12 cellular contexts compared by ENCODE assay signal in the genomic region with DNA sequence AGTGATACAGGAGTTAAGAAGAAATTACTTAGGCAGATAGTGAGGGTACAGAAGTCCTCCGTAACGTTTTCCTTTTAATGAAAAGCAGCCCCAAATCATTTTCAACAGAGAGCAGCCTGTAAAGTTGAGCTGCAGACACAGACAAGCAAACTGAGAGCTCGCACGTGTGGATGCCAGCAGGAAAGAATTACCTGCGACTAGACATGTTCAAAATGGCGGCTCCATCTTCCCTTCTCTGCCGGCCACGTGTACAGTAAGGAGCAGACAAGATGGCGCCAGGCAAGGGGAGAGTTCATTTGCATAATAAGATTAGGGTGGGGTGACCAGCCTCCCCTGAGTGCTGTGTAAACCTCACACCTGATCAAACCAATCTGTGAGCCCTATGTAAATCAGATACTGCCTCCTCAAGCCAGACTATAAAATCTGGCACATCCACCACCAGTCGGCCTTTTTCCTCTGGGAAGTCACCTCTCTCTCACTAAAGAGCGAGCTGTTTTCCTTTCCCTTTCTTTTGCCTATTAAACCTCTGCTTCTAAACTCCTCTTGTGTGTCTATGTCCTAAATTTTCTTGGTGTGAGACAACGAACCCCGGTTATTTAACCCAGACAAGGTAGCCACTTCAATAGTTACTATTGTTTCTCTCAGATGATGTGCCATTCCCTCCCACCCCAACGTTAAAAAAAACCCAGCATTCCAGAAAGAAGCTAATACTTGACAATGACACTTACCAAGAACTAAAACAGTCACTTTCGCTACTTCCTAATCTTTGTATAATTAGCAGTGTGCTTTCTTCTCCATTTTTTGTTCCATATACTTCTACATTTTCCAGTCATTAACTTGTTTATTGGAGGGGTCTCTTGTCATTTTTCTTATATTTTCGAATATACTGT. TPM values are rescaled to one million over a fixed set of nuclear protein-coding genes. Genes with fewer than 3 reads are reported as not detected.
DNase-seq lines count a peak whose midpoint lies in the region; ATAC-seq and TF ChIP-seq lines count a peak whose summit lies in the region.
"Had no signal": no experiment of that assay in that cellular context is flagged by ENCODE, and none has a peak within 500 bp of the region (broad histone marks: within the 10 kb centered on the region; RNA-seq: fewer than 3 reads in every experiment).

No MANE protein-coding gene starts in this region.

- H2AK9ac ChIP-seq in IMR-90 (replicated peaks; ENCODE audit: low read depth, low read length, poor library complexity) = no peak overlapping the region

- H2AFZ ChIP-seq in IMR-90 (replicated peaks; ENCODE audit: low read length, poor library complexity) = no peak overlapping the region

- H3K27me3 ChIP-seq in A673 (replicated peaks; ENCODE audit: insufficient read depth, low read depth, low read length, poor library complexity) (no peaks in the 10 kb centered on the region), IMR-90 (ENCODE audit: control insufficient read depth, insufficient read depth, low read length) (no peaks in the 10 kb centered on the region), right lobe of liver (no peaks in the 10 kb centered on the region), heart left ventricle (no peaks in the 10 kb centered on the region), uterus (no peaks in the 10 kb centered on the region), suprapubic skin (no peaks in the 10 kb centered on the region)

- H3K4me3 Mint-ChIP-seq in T-helper 17 cell = no peak overlapping the region
- H3K4me3 Mint-ChIP-seq: CD4-positive, alpha-beta T cell had no signal

- H3K4me3 ChIP-seq in A673 (ENCODE audit: low read depth, low read length, poor library complexity, severe bottlenecking) (no peak overlapping the region), IMR-90 (ENCODE audit: insufficient read depth, low read depth, low read length) (no peak overlapping the region), right lobe of liver (peak overlapping the region in 1 of 3 donors; percentile 1), heart left ventricle (no peak overlapping the region), uterus (no peak overlapping the region), suprapubic skin (no peak overlapping the region)
- H3K4me3 ChIP-seq: HAP-1 had no signal

- peak overlapping the region; percentile 95 for H3K27ac Mint-ChIP-seq in T-helper 17 cell

- POLR2A ChIA-PET in A673 (lab: Charles Lee; ENCODE audit: low non-redundant PET) = no interaction called here
- POLR2A ChIA-PET in IMR-90 (lab: Charles Lee; ENCODE audit: unreplicated experiment) = no interaction called here

- peaks cover 52% of the 10 kb centered on the region for H3K4me1 Mint-ChIP-seq in T-helper 17 cell

- H3K14ac ChIP-seq in IMR-90 (replicated peaks; ENCODE audit: low read depth, low read length) = peak overlapping the region; percentile 19; the same call in 1 of the 2 replicates

- H4K91ac ChIP-seq in IMR-90 (ENCODE audit: insufficient read depth, low read depth, low read length) = peak overlapping the region; percentile 1; the same call in 1 of the 2 replicates

- H3K9ac ChIP-seq in IMR-90 (ENCODE audit: low read depth, low read length) = peak overlapping the region; percentile 20; the same call in 1 of the 2 replicates

- H2BK20ac ChIP-seq in IMR-90 (ENCODE audit: low read depth, low read length) = peak overlapping the region; percentile 51; the same call in 1 of the 2 replicates

- H2BK5ac ChIP-seq in IMR-90 (ENCODE audit: low read depth, low read length, poor library complexity, severe bottlenecking) = peak overlapping the region; percentile 54

- TF ChIP-seq POLR2A in IMR-90 (IDR thresholded peaks at IDR 0.05; ENCODE audit: low read depth, low read length) = no peak
- no peak for TF ChIP-seq POLR2A in right lobe of liver (IDR thresholded peaks at IDR 0.05)
- no peak for TF ChIP-seq POLR2A in heart left ventricle (IDR thresholded peaks at IDR 0.05)
- no peak for TF ChIP-seq POLR2A in uterus (IDR thresholded peaks at IDR 0.05)
- no peak for TF ChIP-seq POLR2A in suprapubic skin (IDR thresholded peaks at IDR 0.05)

- in situ Hi-C loops in IMR-90 (cut with MboI; ENCODE audit: low sequenced_read_pairs) = no loop called here

- CTCF ChIA-PET in A673 (lab: Charles Lee) = no interaction called here
- CTCF ChIA-PET in IMR-90 (lab: Yijun Ruan, JAX) = interaction anchor here (0.6 to 1.1 kb wide), 2 partner anchors 62 to 279 kb away, joined by 4 read pairs; no protein-coding TSS in a partner anchor

- no peaks in the 10 kb centered on the region for H3K36me3 Mint-ChIP-seq in T-helper 17 cell (ENCODE audit: low read depth)

- intact Hi-C loops in A673 (cut with micrococcal nuclease; ENCODE audit: unreplicated experiment) = no loop called here
- intact Hi-C loops in IMR-90 (cut with micrococcal nuclease) = loop anchor here (5.0 kb wide), 4 partner anchors 172 to 837 kb away; partner anchors contain the start of gene HLX
- intact Hi-C loops in right lobe of liver (cut with DNase I) = no loop called here
- intact Hi-C loops in heart left ventricle (cut with DNase I) = no loop called here
- intact Hi-C loops in uterus (cut with DNase I; ENCODE audit: low total_unique reads) = no loop called here

- TF ChIP-seq EP300 in suprapubic skin (IDR thresholded peaks at IDR 0.05) = no peak

- H3K4me2 ChIP-seq in IMR-90 (ENCODE audit: low read depth, low read length) = 0 out of 2 replicates have a peak overlapping the region, but pooled peaks have one; percentile 10

- H3K27ac ChIP-seq in A673 (ENCODE audit: low read depth, low read length, poor library complexity, severe bottlenecking) (no peak overlapping the region), IMR-90 (ENCODE audit: insufficient read depth, low read length) (peak overlapping the region; percentile 36; the same call in 1 of the 2 replicates), right lobe of liver (peak overlapping the region; percentile 83 to 97 (median 92)), heart left ventricle (peak overlapping the region in 2 of 12 donors; percentile 25 to 75), uterus (no peak overlapping the region), suprapubic skin (no peak overlapping the region)

- H4K20me1 ChIP-seq in IMR-90 (ENCODE audit: insufficient read depth, low read length) = peaks cover 17% of the 10 kb centered on the region

- H4K8ac ChIP-seq in IMR-90 (ENCODE audit: low read depth in 2 of 2, low read length in 2 of 2) = peak overlapping the region in 1 of 2 experiments; percentile 42; a peak in 2 of 4 replicates

- no peak overlapping the region for H3K56ac ChIP-seq in IMR-90 (ENCODE audit: extremely low read depth, insufficient read depth, low read length)

- H3K23ac ChIP-seq in IMR-90 (ENCODE audit: low read depth, low read length) = peak overlapping the region; percentile 35; the same call in 1 of the 2 replicates

- peak overlapping the region; percentile 35; the same call in 1 of the 2 replicates for H2AK5ac ChIP-seq in IMR-90 (ENCODE audit: low read depth, low read length)

- no peaks in the 10 kb centered on the region for H3K9me3 ChIP-seq in A673 (ENCODE audit: low read depth, low read length, poor library complexity, severe bottlenecking)
- H3K9me3 ChIP-seq in IMR-90 (ENCODE audit: control insufficient read depth, insufficient read depth, low read length) = no peaks in the 10 kb centered on the region
- H3K9me3 ChIP-seq in T-helper 17 cell (ENCODE audit: control insufficient read depth, low read length, poor library complexity, severe bottlenecking) = no peaks in the 10 kb centered on the region
- H3K9me3 ChIP-seq in right lobe of liver = no peaks in the 10 kb centered on the region
- H3K9me3 ChIP-seq in heart left ventricle = no peaks in the 10 kb centered on the region
- no peaks in the 10 kb centered on the region for H3K9me3 ChIP-seq in uterus
- H3K9me3 ChIP-seq in suprapubic skin = no peaks in the 10 kb centered on the region
- H3K9me3 ChIP-seq: HAP-1 had no signal

- TF ChIP-seq CTCF in A673 (conservative IDR thresholded peaks at IDR 0.05; ENCODE audit: low read depth, low read length) (no peak), IMR-90 (conservative IDR thresholded peaks at IDR 0.05; ENCODE audit: low read depth, low read length) (no peak), right lobe of liver (IDR thresholded peaks at IDR 0.05) (no peak), heart left ventricle (IDR thresholded peaks at IDR 0.05) (no peak), uterus (IDR thresholded peaks at IDR 0.05) (no peak), suprapubic skin (IDR thresholded peaks at IDR 0.05) (no peak)

- TF ChIP-seq RAD21 in IMR-90 (IDR thresholded peaks at IDR 0.05; ENCODE audit: low read length) = no peak

- peak overlapping the region; percentile 36 for H2BK120ac ChIP-seq in IMR-90 (ENCODE audit: low read depth, low read length)

- peak; percentile 12 for DNase-seq in A673 (ENCODE audit: low spot score)
- no peak for DNase-seq in IMR-90
- no peak for DNase-seq in T-helper 17 cell
- no peak for DNase-seq in right lobe of liver
- no peak for DNase-seq in DMS114 treated with DMSO at 0.1 percent for 48 hours (lab: John Stamatoyannopoulos, UW; ENCODE audit: unreplicated experiment)
- no peak for DNase-seq in heart left ventricle
- no peak for DNase-seq in uterus
- no peak for DNase-seq in suprapubic skin (ENCODE audit: low spot score in 2 of 2)
- DNase-seq: activated gamma-delta T cell treated with Interleukin-2 at 50 U/mL for 16 hours; CD4-positive, alpha-beta T cell; effector memory CD4-positive, alpha-beta T cell had no signal

- no CpG with 5 or more reads among the region's 16 CpGs for WGBS in IMR-90 (ENCODE audit: extremely low coverage in 2 of 2, insufficient read length in 1 of 2), 2 experiments
- 71% methylated on average over 16 of the region's 16 CpGs for WGBS in right lobe of liver (ENCODE audit: insufficient coverage, low coverage, low lambda C conversion rate, missing lambda C conversion rate)
- 85 to 90% (median 89%) methylated on average over 16 of the region's 16 CpGs for WGBS in heart left ventricle, 4 donors
- WGBS in suprapubic skin = 85% methylated on average over 16 of the region's 16 CpGs

- peak overlapping the region; percentile 61 for H3K18ac ChIP-seq in IMR-90 (ENCODE audit: low read depth, low read length)

- peak overlapping the region; percentile 86 for H4K5ac ChIP-seq in IMR-90 (ENCODE audit: low read depth, low read length)

- peaks cover 35% of the 10 kb centered on the region for H3K9me1 ChIP-seq in IMR-90 (ENCODE audit: insufficient read depth, low read length)

- H3K36me3 ChIP-seq in A673 (ENCODE audit: insufficient read depth, low read length, poor library complexity, severe bottlenecking) = no peaks in the 10 kb centered on the region
- peaks cover 22% of the 10 kb centered on the region for H3K36me3 ChIP-seq in IMR-90 (ENCODE audit: control insufficient read depth, insufficient read depth, low read length)
- no peaks in the 10 kb centered on the region for H3K36me3 ChIP-seq in right lobe of liver
- no peaks in the 10 kb centered on the region for H3K36me3 ChIP-seq in heart left ventricle
- no peaks in the 10 kb centered on the region for H3K36me3 ChIP-seq in uterus
- no peaks in the 10 kb centered on the region for H3K36me3 ChIP-seq in suprapubic skin
- H3K36me3 ChIP-seq: HAP-1 had no signal

- dilution Hi-C loops in IMR-90 (cut with HindIII; ENCODE audit: low sequenced_read_pairs, unreplicated experiment) = no loop called here

- H3K4me1 ChIP-seq in A673 (ENCODE audit: insufficient read depth, low read length, poor library complexity, severe bottlenecking) = no peaks in the 10 kb centered on the region
- H3K4me1 ChIP-seq in IMR-90 (ENCODE audit: control insufficient read depth, insufficient read depth, low read length) = peaks cover 49% of the 10 kb centered on the region
- peaks cover 0 to 86% (median 36%) of the 10 kb centered on the region in 4 donors for H3K4me1 ChIP-seq in right lobe of liver
- H3K4me1 ChIP-seq in heart left ventricle = peaks cover 0 to 89% (median 6%) of the 10 kb centered on the region in 12 donors
- H3K4me1 ChIP-seq in uterus = peaks cover 0 to 3% of the 10 kb centered on the region in 2 donors
- peaks cover 38% of the 10 kb centered on the region for H3K4me1 ChIP-seq in suprapubic skin

- BruUV-seq in A673 (replicated peaks; lab: Mats Ljungman, UMichigan) = no TSS peak
- BruUV-seq in IMR-90 (replicated peaks; lab: Mats Ljungman, UMichigan) = no TSS peak

- H3K4ac ChIP-seq in IMR-90 (ENCODE audit: low read depth, low read length) = peak overlapping the region; percentile 68

- peak overlapping the region; percentile 25; the same call in 1 of the 3 replicates for H2BK15ac ChIP-seq in IMR-90 (ENCODE audit: low read depth, low read length)

- H3K79me1 ChIP-seq in IMR-90 (ENCODE audit: low read depth in 1 of 2, low read length in 2 of 2) = peaks cover 30 to 75% of the 10 kb centered on the region in 2 experiments

- ATAC-seq in IMR-90 (ENCODE audit: low read depth) = no peak
- ATAC-seq in T-helper 17 cell = no peak
- no peak for ATAC-seq in right lobe of liver
- ATAC-seq in heart left ventricle = no peak

- no peaks in the 10 kb centered on the region for H3K27me3 Mint-ChIP-seq in T-helper 17 cell
- H3K27me3 Mint-ChIP-seq: CD4-positive, alpha-beta T cell had no signal

RNA-seq across cellular contexts. Expression of gene DUSP10, which starts 27.4 kb away (rescaled TPM):
- total RNA-seq in A673 (2021) (0.17 TPM in 1 of 2 replicates, not detected in the other), IMR-90 (2012; rRNA removed) (59.1 and 71.4 TPM in 2 replicates), T-helper 17 cell (100 to 1,000 TPM in 1 of 2 donors, 10 to 100 TPM in 1; 95.6 to 107 TPM), right lobe of liver (10 to 100 TPM in 5 of 6 experiments, 1 to 10 TPM in 1; 7.7 to 22.3 (median 16.3) TPM), heart left ventricle (1 to 10 TPM; 2.8 to 7.1 (median 4.4) TPM), uterus (10 to 100 TPM in 1 of 4 donors, 1 to 10 TPM in 2, under 1 TPM in 1; 0.26 to 10.9 (median 5.5) TPM), suprapubic skin (10 to 100 TPM in 3 of 4 donors, 1 to 10 TPM in 1; 9.5 to 18.6 (median 15.3) TPM)
- polyA plus RNA-seq in IMR-90 (2012; rRNA removed) (41.7 and 44.8 TPM in 2 replicates), heart left ventricle (1 to 10 TPM; 2.2 to 2.7 TPM)
- polyA plus RNA-seq in IMR-90 (2012; cell fraction: cytosol; rRNA removed) = 23.4 and 35.1 TPM in 2 replicates
- 32.9 and 43.8 TPM in 2 replicates for polyA plus RNA-seq in IMR-90 (2012; cell fraction: nucleus; rRNA removed; ENCODE audit: low replicate concordance)

Comparison
In these comparisons a context has a peak if more than half of its experiments do, and no peak if none do; other contexts are left out.
1. H3K27ac ChIP-seq: peak in IMR-90 (single experiment) and right lobe of liver (3 of 3); none in A673 (single experiment), uterus (0 of 2) and suprapubic skin (single experiment).